In genomic region chr2:109481196-109481555, GRCh38 we compare ENCODE assay signal across 20 cellular contexts.
A peak's percentile ranks its signal among the peaks of the same experiment; 100 is the strongest.
DNase-seq lines count a peak whose midpoint lies in the region; ATAC-seq and TF ChIP-seq lines count a peak whose summit lies in the region.
"Had no signal": no experiment of that assay in that cellular context is flagged by ENCODE, and none has a peak within 500 bp of the region (broad histone marks: within the 10 kb centered on the region; RNA-seq: fewer than 3 reads in every experiment).

No MANE protein-coding gene starts in this region.

- H3K4me3 Mint-ChIP-seq in activated naive CD8-positive, alpha-beta T cell treated with anti-CD3 and anti-CD28 coated beads for 36 hours: no peak overlapping the region
- H3K4me3 Mint-ChIP-seq: activated CD8-positive, alpha-beta memory T cell treated with anti-CD3 and anti-CD28 coated beads, Interleukin-2, amount 10 ng/mL, durations not matched to agents 7 days and 5 days; CD4-positive, CD25-positive, alpha-beta regulatory T cell; dendritic cell treated with granulocyte-macrophage colony-stimulating factor and Interleukin-4, amounts not matched to agents 40 ng/mL and 50 ng/mL, for 4 days; WTC11 had no signal

- no peaks in the 10 kb centered on the region for H3K9me3 Mint-ChIP-seq in activated naive CD8-positive, alpha-beta T cell treated with anti-CD3 and anti-CD28 coated beads for 36 hours
- H3K9me3 Mint-ChIP-seq: CD4-positive, CD25-positive, alpha-beta regulatory T cell; dendritic cell treated with granulocyte-macrophage colony-stimulating factor and Interleukin-4, amounts not matched to agents 40 ng/mL and 50 ng/mL, for 4 days; WTC11 had no signal

- no peak for ATAC-seq in HG02884 (IDR thresholded peaks at IDR 0.05; ENCODE audit: unreplicated experiment)
- ATAC-seq: A549; activated CD8-positive, alpha-beta memory T cell treated with anti-CD3 and anti-CD28 coated beads, Interleukin-2, amount 10 ng/mL, durations not matched to agents 7 days and 5 days; WTC11 had no signal

- intact Hi-C loops in ascending aorta (cut with DNase I): loop anchor here (10.0 kb wide), 1 partner anchor 156 kb away; no protein-coding TSS in a partner anchor
- intact Hi-C loops in tibial artery (cut with DNase I; ENCODE audit: low total_unique reads): no loop called here

- H3K36me3 ChIP-seq in ascending aorta (no peaks in the 10 kb centered on the region), tibial artery (no peaks in the 10 kb centered on the region)

- peak overlapping the region; percentile 29 to 49 for H3K27ac ChIP-seq in ascending aorta
- H3K27ac ChIP-seq in tibial artery: peak overlapping the region; percentile 58 to 66
- H3K27ac ChIP-seq: A549, RWPE1 had no signal

- no peaks in the 10 kb centered on the region for H3K27me3 ChIP-seq in ascending aorta
- H3K27me3 ChIP-seq in tibial artery: no peaks in the 10 kb centered on the region

- H3K27ac Mint-ChIP-seq in activated naive CD8-positive, alpha-beta T cell treated with anti-CD3 and anti-CD28 coated beads for 36 hours: no peak overlapping the region
- H3K27ac Mint-ChIP-seq: activated CD8-positive, alpha-beta memory T cell treated with anti-CD3 and anti-CD28 coated beads, Interleukin-2, amount 10 ng/mL, durations not matched to agents 7 days and 5 days; CD4-positive, CD25-positive, alpha-beta regulatory T cell; dendritic cell treated with granulocyte-macrophage colony-stimulating factor and Interleukin-4, amounts not matched to agents 40 ng/mL and 50 ng/mL, for 4 days; WTC11 had no signal

- no peaks in the 10 kb centered on the region for H3K27me3 Mint-ChIP-seq in activated naive CD8-positive, alpha-beta T cell treated with anti-CD3 and anti-CD28 coated beads for 36 hours

- H3K4me3 ChIP-seq in ascending aorta (no peak overlapping the region), tibial artery (no peak overlapping the region)
- H3K4me3 ChIP-seq: A549 had no signal

- no peaks in the 10 kb centered on the region for H3K4me1 Mint-ChIP-seq in activated naive CD8-positive, alpha-beta T cell treated with anti-CD3 and anti-CD28 coated beads for 36 hours
- H3K4me1 Mint-ChIP-seq: activated CD8-positive, alpha-beta memory T cell treated with anti-CD3 and anti-CD28 coated beads, Interleukin-2, amount 10 ng/mL, durations not matched to agents 7 days and 5 days; WTC11 had no signal

- no peaks in the 10 kb centered on the region for H3K36me3 Mint-ChIP-seq in activated naive CD8-positive, alpha-beta T cell treated with anti-CD3 and anti-CD28 coated beads for 36 hours
- H3K36me3 Mint-ChIP-seq: activated CD8-positive, alpha-beta memory T cell treated with anti-CD3 and anti-CD28 coated beads, Interleukin-2, amount 10 ng/mL, durations not matched to agents 7 days and 5 days; CD4-positive, CD25-positive, alpha-beta regulatory T cell; WTC11 had no signal

- H3K4me1 ChIP-seq in ascending aorta (peaks cover 12 to 33% of the 10 kb centered on the region in 2 donors), tibial artery (peaks cover 0 to 78% (median 52%) of the 10 kb centered on the region in 4 donors)
- H3K4me1 ChIP-seq: A549 had no signal

- peak; percentile 32 to 67 for DNase-seq in NCI-H524 (lab: John Stamatoyannopoulos, UW)
- DNase-seq in NCI-H524 treated with DMSO at 0.1 percent for 48 hours (lab: John Stamatoyannopoulos, UW): no peak
- no peak for DNase-seq in ascending aorta (ENCODE audit: low spot score in 2 of 2)
- peak; percentile 95 for DNase-seq in myocyte (ENCODE audit: low read depth)
- peak in 1 of 2 donors; percentile 81 for DNase-seq in tibial artery
- DNase-seq in activated naive CD8-positive, alpha-beta T cell treated with anti-CD3 and anti-CD28 coated beads for 36 hours: no peak
- no peak for DNase-seq in islet precursor cell
- DNase-seq: activated CD8-positive, alpha-beta memory T cell treated with anti-CD3 and anti-CD28 coated beads, Interleukin-2, amount 10 ng/mL, durations not matched to agents 7 days and 5 days; activated gamma-delta T cell; CD4-positive, CD25-positive, alpha-beta regulatory T cell; glutamatergic neuron; Karpas-422; NCI-H1436; NCI-H69; T-helper 1 cell had no signal

- H3K9me3 ChIP-seq in ascending aorta (no peaks in the 10 kb centered on the region), tibial artery (no peaks in the 10 kb centered on the region)
- H3K9me3 ChIP-seq: A549 had no signal

- TF ChIP-seq CTCF in ascending aorta (IDR thresholded peaks at IDR 0.05) (no peak), tibial artery (IDR thresholded peaks at IDR 0.05) (no peak)

Comparison
In these comparisons a context has a peak if more than half of its experiments do, and no peak if none do; other contexts are left out.
1. DNase-seq: peak in NCI-H524 (2 of 2) and myocyte (single experiment); none in NCI-H524 treated with DMSO at 0.1 percent for 48 hours (single experiment), ascending aorta (0 of 2), activated naive CD8-positive, alpha-beta T cell treated with anti-CD3 and anti-CD28 coated beads for 36 hours (single experiment) and islet precursor cell (single experiment).